23 cellular contexts compared by ENCODE assay signal in genomic region chr2:128545085-128545484, GRCh38.
DNase-seq lines count a peak whose midpoint lies in the region; ATAC-seq, FAIRE-seq and TF ChIP-seq lines count a peak whose summit lies in the region.
"Had no signal": no experiment of that assay in that cellular context is flagged by ENCODE, and none has a peak within 500 bp of the region (broad histone marks: within the 10 kb centered on the region; RNA-seq: fewer than 3 reads in every experiment).

No MANE protein-coding gene starts in this region.

- no peak overlapping the region for H3K4me3 ChIP-seq in H1 (ENCODE audit: extremely low read depth in 1 of 4, insufficient read depth in 2 of 4, low read depth in 3 of 4, low read length in 4 of 4)
- no peak overlapping the region for H3K4me3 ChIP-seq in neuronal stem cell (ENCODE audit: low read length in 2 of 2)
- no peak overlapping the region for H3K4me3 ChIP-seq in spleen
- H3K4me3 ChIP-seq in upper lobe of right lung = no peak overlapping the region
- H3K4me3 ChIP-seq: HAP-1 had no signal

- ATAC-seq in upper lobe of right lung = peak; percentile 18
- ATAC-seq: CD8-positive, alpha-beta T cell; HepG2 had no signal

- H3K23ac ChIP-seq in H1 (ENCODE audit: insufficient read length) = no peak overlapping the region
- no peak overlapping the region for H3K23ac ChIP-seq in neuronal stem cell (ENCODE audit: low read depth, low read length, poor library complexity)

- H3K9ac ChIP-seq in H1 (replicated peaks in 1 of 4; ENCODE audit: extremely low read depth in 1 of 4, low read depth in 3 of 4, low read length in 3 of 4) (no peak overlapping the region), neuronal stem cell (ENCODE audit: low read depth, low read length, poor library complexity) (no peak overlapping the region)

- H3K36me3 ChIP-seq in H1 (ENCODE audit: control insufficient read depth in 2 of 4, insufficient read depth in 4 of 4, low read length in 3 of 4) (no peaks in the 10 kb centered on the region), neuronal stem cell (replicated peaks in 1 of 2; ENCODE audit: control insufficient read depth in 2 of 2, insufficient read depth in 2 of 2, low read length in 2 of 2) (no peaks in the 10 kb centered on the region), spleen (no peaks in the 10 kb centered on the region), upper lobe of right lung (no peaks in the 10 kb centered on the region)
- H3K36me3 ChIP-seq: HAP-1 had no signal

- no peak overlapping the region for H3K14ac ChIP-seq in H1 (ENCODE audit: insufficient read length)
- no peak overlapping the region for H3K14ac ChIP-seq in neuronal stem cell (ENCODE audit: low read length)

- H3K4me2 ChIP-seq in H1 (ENCODE audit: insufficient read depth in 1 of 2, low read depth in 2 of 2, low read length in 2 of 2) (no peak overlapping the region), neuronal stem cell (ENCODE audit: insufficient read depth, low read length, poor library complexity, severe bottlenecking) (no peak overlapping the region)

- H3K9me3 Mint-ChIP-seq in CD14-positive monocyte = peaks cover 0 to 11% (median 0%) of the 10 kb centered on the region in 7 donors
- H3K9me3 Mint-ChIP-seq: CD8-positive, alpha-beta T cell; HFFc6 had no signal

- peak overlapping the region; percentile 15 for H4K91ac ChIP-seq in H1 (replicated peaks; ENCODE audit: insufficient read length, low read length)
- H4K91ac ChIP-seq in neuronal stem cell (ENCODE audit: low read depth, low read length, poor library complexity) = no peak overlapping the region

- H3K18ac ChIP-seq in H1 (ENCODE audit: extremely low read depth, low read length) = no peak overlapping the region; the same call in none of the 2 replicates
- H3K18ac ChIP-seq in neuronal stem cell (ENCODE audit: low read length) = peak overlapping the region; percentile 62

- no peaks in the 10 kb centered on the region for H3K79me2 ChIP-seq in H1 (ENCODE audit: control insufficient read depth in 1 of 2, insufficient read depth in 2 of 2, low read length in 2 of 2)

- H2AK5ac ChIP-seq in H1 (ENCODE audit: low read depth, low read length) (0 out of 2 replicates have a peak overlapping the region, but pooled peaks have one; percentile 53), neuronal stem cell (ENCODE audit: low read depth, low read length) (no peak overlapping the region)

- peaks cover 2 to 9% (median 3%) of the 10 kb centered on the region in 3 donors for H3K27me3 Mint-ChIP-seq in CD14-positive monocyte (ENCODE audit: low read depth in 3 of 3)
- H3K27me3 Mint-ChIP-seq: B cell had no signal

- no peaks in the 10 kb centered on the region for H3K27me3 ChIP-seq in H1 (replicated peaks in 1 of 4; ENCODE audit: control insufficient read depth in 3 of 4, extremely low read depth in 1 of 4, insufficient read depth in 3 of 4, low read length in 3 of 4)
- peaks cover 0 to 3% (median 0%) of the 10 kb centered on the region in 3 experiments for H3K27me3 ChIP-seq in neuronal stem cell (ENCODE audit: control insufficient read depth in 3 of 3, insufficient read depth in 3 of 3, low read depth in 1 of 3, low read length in 3 of 3)
- no peaks in the 10 kb centered on the region for H3K27me3 ChIP-seq in spleen (replicated peaks in 1 of 7)
- no peaks in the 10 kb centered on the region for H3K27me3 ChIP-seq in upper lobe of right lung

- H3K79me1 ChIP-seq in H1 (ENCODE audit: low read depth, low read length) (no peaks in the 10 kb centered on the region), neuronal stem cell (ENCODE audit: low read depth, low read length) (no peaks in the 10 kb centered on the region)

- no peak overlapping the region for H3K4me3 Mint-ChIP-seq in CD14-positive monocyte
- H3K4me3 Mint-ChIP-seq: B cell; CD8-positive, alpha-beta T cell; HFFc6 had no signal

- H3K27ac ChIP-seq in H1 (ENCODE audit: low read depth, low read length) (no peak overlapping the region), neuronal stem cell (replicated peaks; ENCODE audit: low read length) (no peak overlapping the region), spleen (no peak overlapping the region), upper lobe of right lung (no peak overlapping the region)
- H3K27ac ChIP-seq: C4-2B had no signal

- H2BK20ac ChIP-seq in H1 (ENCODE audit: low read length) = no peak overlapping the region

- H4K5ac ChIP-seq in H1 (ENCODE audit: insufficient read length, low read depth, low read length) = no peak overlapping the region

- no peaks in the 10 kb centered on the region for H3K36me3 Mint-ChIP-seq in CD14-positive monocyte
- H3K36me3 Mint-ChIP-seq: CD8-positive, alpha-beta T cell had no signal

- CTCF ChIA-PET in H1 (lab: Charles Lee; ENCODE audit: partially characterized antibody) = no interaction called here

- H3K23me2 ChIP-seq in H1 (ENCODE audit: low read depth, low read length) = peaks cover 12% of the 10 kb centered on the region; the same call in 1 of the 2 replicates

- H3K4me1 ChIP-seq in H1 (replicated peaks in 1 of 4; ENCODE audit: control insufficient read depth in 3 of 4, insufficient read depth in 4 of 4, low read length in 3 of 4) (peaks cover 0 to 11% (median 2%) of the 10 kb centered on the region in 4 experiments; a peak in 3 of 7 replicates), neuronal stem cell (ENCODE audit: control insufficient read depth in 2 of 2, insufficient read depth in 1 of 2, low read depth in 1 of 2, low read length in 2 of 2) (peaks cover 17 to 33% of the 10 kb centered on the region in 2 donors), spleen (peaks cover 0 to 13% (median 5%) of the 10 kb centered on the region in 6 donors), upper lobe of right lung (no peaks in the 10 kb centered on the region)
- H3K4me1 ChIP-seq: HAP-1 had no signal

- DNase-seq in H1 (ENCODE audit: low read depth in 1 of 2, low spot score in 2 of 2) (no peak), neuronal stem cell (ENCODE audit: low spot score) (no peak), spleen (peak; percentile 50), upper lobe of right lung (no peak), CD14-positive monocyte (ENCODE audit: low spot score) (no peak), foreskin melanocyte (no peak), GDM1 (lab: John Stamatoyannopoulos, UW) (no peak)
- DNase-seq: CD8-positive, alpha-beta T cell; COR-L47; DMS153; DMS79 treated with DMSO at 0.1 percent for 48 hours; EL; GF-D8; GOT3; HFFc6 had no signal

- H2AFZ ChIP-seq in H1 (ENCODE audit: low read length) (no peak overlapping the region), neuronal stem cell (ENCODE audit: low read length) (no peak overlapping the region)

- no peak overlapping the region for H3K27ac Mint-ChIP-seq in CD14-positive monocyte
- H3K27ac Mint-ChIP-seq: B cell; CD8-positive, alpha-beta T cell; HFFc6 had no signal

- POLR2A ChIA-PET in H1 (lab: Charles Lee; ENCODE audit: partially characterized antibody) = no interaction called here

- H3K4ac ChIP-seq in H1 (replicated peaks; ENCODE audit: insufficient read length, low read depth, low read length) (no peak overlapping the region), neuronal stem cell (ENCODE audit: low read length) (peak overlapping the region; percentile 60)

- H3K4me1 Mint-ChIP-seq in CD14-positive monocyte = peaks cover 2% of the 10 kb centered on the region
- H3K4me1 Mint-ChIP-seq: B cell had no signal

- peak overlapping the region; percentile 53; the same call in 1 of the 2 replicates for H2BK15ac ChIP-seq in H1 (ENCODE audit: low read length)
- no peak overlapping the region for H2BK15ac ChIP-seq in neuronal stem cell (ENCODE audit: low read length)

- H2BK5ac ChIP-seq in H1 (ENCODE audit: low read depth, low read length) (no peak overlapping the region; the same call in 1 of the 2 replicates), neuronal stem cell (ENCODE audit: low read length) (no peak overlapping the region)

- intact Hi-C loops in spleen (cut with DNase I; ENCODE audit: low total_unique reads) = no loop called here
- intact Hi-C loops in upper lobe of right lung (cut with DNase I) = no loop called here
- intact Hi-C loops in CD14-positive monocyte (cut with micrococcal nuclease) = no loop called here

- no peak for FAIRE-seq in H1 (lab: Jason Lieb, UNC)
- FAIRE-seq: A204.1, D721Med, GM19239, HepG2, HTR-8/SVneo had no signal

- no peak overlapping the region for H3K56ac ChIP-seq in H1 (replicated peaks; ENCODE audit: insufficient read length, low read depth, low read length)

- no peak for TF ChIP-seq EP300 in H1 (IDR thresholded peaks at IDR 0.05; ENCODE audit: borderline replicate concordance in 1 of 2, low read depth in 2 of 2, low read length in 2 of 2)

- no peak for TF ChIP-seq RAD21 in H1 (IDR thresholded peaks at IDR 0.05 in 1 of 2, conservative IDR thresholded peaks at IDR 0.05 in 1 of 2; ENCODE audit: low read depth in 2 of 2, low read length in 2 of 2)

- 0 out of 2 replicates have a peak overlapping the region, but pooled peaks have one; percentile 27 for H2BK12ac ChIP-seq in H1 (ENCODE audit: low read depth, low read length)
- peak overlapping the region; percentile 35 for H2BK12ac ChIP-seq in neuronal stem cell (ENCODE audit: low read length)

- H4K20me1 ChIP-seq in H1 (replicated peaks in 1 of 2; ENCODE audit: control insufficient read depth in 1 of 2, insufficient read depth in 2 of 2, low read length in 2 of 2) = peaks cover 0 to 3% of the 10 kb centered on the region in 2 experiments

- 89% methylated on average over 4 of the region's 5 CpGs; no CpG with 5 or more reads in 1 of the 2 experiments for WGBS in H1 (ENCODE audit: extremely low coverage in 1 of 2, insufficient coverage in 1 of 2, insufficient read length in 1 of 2, insufficient replicate concordance in 2 of 2, low coverage in 1 of 2, low lambda C conversion rate in 2 of 2, missing lambda C conversion rate in 1 of 2), 2 experiments
- WGBS in neuronal stem cell (ENCODE audit: extremely low coverage in 2 of 2, insufficient read length in 2 of 2, insufficient replicate concordance in 1 of 2), 2 donors = no CpG with 5 or more reads among the region's 5 CpGs
- WGBS in spleen, 5 donors = 90 to 97% (median 95%) methylated on average over 5 of the region's 5 CpGs

- H2BK120ac ChIP-seq in H1 (replicated peaks; ENCODE audit: low read depth, low read length) (no peak overlapping the region), neuronal stem cell (ENCODE audit: low read depth, low read length) (no peak overlapping the region)

- H3K9me3 ChIP-seq in H1 (ENCODE audit: insufficient read depth in 2 of 2, low read depth in 1 of 2, low read length in 1 of 2) (no peaks in the 10 kb centered on the region), neuronal stem cell (replicated peaks in 1 of 2; ENCODE audit: control insufficient read depth in 2 of 2, insufficient read depth in 1 of 2, low read depth in 1 of 2, low read length in 2 of 2) (peaks cover 2 to 3% of the 10 kb centered on the region in 2 donors), spleen (no peaks in the 10 kb centered on the region), upper lobe of right lung (no peaks in the 10 kb centered on the region)
- H3K9me3 ChIP-seq: HAP-1 had no signal

- TF ChIP-seq CTCF in H1 (IDR thresholded peaks at IDR 0.05; ENCODE audit: control extremely low read depth in 1 of 3, insufficient read depth in 1 of 3, low read depth in 1 of 3, low read length in 3 of 3) (no peak), spleen (IDR thresholded peaks at IDR 0.05 in 8 of 11, conservative IDR thresholded peaks at IDR 0.05 in 3 of 11) (no peak), upper lobe of right lung (IDR thresholded peaks at IDR 0.05) (no peak), CD14-positive monocyte (IDR thresholded peaks at IDR 0.05) (no peak)

- TF ChIP-seq POLR2A in H1 (IDR thresholded peaks at IDR 0.05; ENCODE audit: control extremely low read depth in 1 of 2, low read depth in 2 of 2, low read length in 2 of 2) = no peak
- no peak for TF ChIP-seq POLR2A in spleen (IDR thresholded peaks at IDR 0.05)

- no peak overlapping the region for H4K8ac ChIP-seq in H1 (ENCODE audit: extremely low read depth, insufficient read depth, low read length)
- H4K8ac ChIP-seq in neuronal stem cell (ENCODE audit: low read depth, low read length) = no peak overlapping the region
